In the genomic region with DNA sequence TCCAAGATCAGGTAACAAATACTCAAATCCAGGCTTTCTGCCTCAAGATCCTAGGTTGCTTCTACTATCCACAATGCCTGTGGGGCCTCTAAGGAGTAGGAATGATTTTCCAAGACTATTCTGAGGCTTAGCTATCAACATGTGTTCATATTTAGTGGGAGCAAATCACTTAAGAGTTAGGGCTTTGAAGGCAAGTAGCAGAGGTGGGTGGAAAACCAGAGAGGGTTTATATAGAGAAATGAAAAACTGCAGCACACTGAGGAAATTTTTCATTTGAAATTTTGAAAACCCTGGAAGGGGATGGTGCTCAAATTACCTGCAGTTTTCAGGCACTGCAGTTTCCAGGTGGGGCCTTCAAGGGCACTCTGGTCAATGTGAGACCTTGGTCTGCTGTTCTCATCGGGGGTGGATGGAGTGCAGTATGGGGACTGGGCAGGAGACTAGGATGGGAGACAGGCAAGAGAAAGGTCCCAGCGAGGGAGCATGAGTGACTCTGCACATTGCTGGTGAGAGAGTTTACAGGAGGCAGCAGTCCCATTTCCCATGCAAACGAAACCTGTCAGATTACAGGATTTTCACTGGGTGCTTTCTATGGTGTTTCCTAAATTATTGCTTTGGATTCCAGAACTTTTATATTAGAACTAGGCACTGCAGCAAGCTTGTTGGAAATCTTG, we compare ENCODE assay signal across 1 cellular context.
TF ChIP-seq lines count a peak whose summit lies in the region.

No MANE protein-coding gene starts in this region.

TF ChIP-seq in GM12878, 131 proteins besides CTCF, POLR2A, EP300 and RAD21 (continued from another document):
- TF ChIP-seq, protein P1, sequence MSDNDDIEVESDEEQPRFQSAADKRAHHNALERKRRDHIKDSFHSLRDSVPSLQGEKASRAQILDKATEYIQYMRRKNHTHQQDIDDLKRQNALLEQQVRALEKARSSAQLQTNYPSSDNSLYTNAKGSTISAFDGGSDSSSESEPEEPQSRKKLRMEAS (IDR thresholded peaks at IDR 0.05; ENCODE audit: low read depth, low read length): no peak
- TF ChIP-seq MYC (IDR thresholded peaks at IDR 0.05; ENCODE audit: insufficient read depth, insufficient read length, insufficient replicate concordance, low read length, severe bottlenecking) (no peak), BCL11A (IDR thresholded peaks at IDR 0.05; ENCODE audit: low read depth, low read length) (no peak), RFX5 (IDR thresholded peaks at IDR 0.05; ENCODE audit: low read depth, low read length) (no peak), BMI1 (IDR thresholded peaks at IDR 0.05; ENCODE audit: borderline replicate concordance) (0 out of 2 replicates have a peak, but pooled peaks have one; percentile 3), ZNF274 (IDR thresholded peaks at IDR 0.05; ENCODE audit: insufficient read depth, insufficient read length) (no peak), YY1 (IDR thresholded peaks at IDR 0.05; ENCODE audit: low read depth, low read length) (no peak), ZNF207 (IDR thresholded peaks at IDR 0.05; ENCODE audit: borderline replicate concordance) (no peak), ZSCAN29 (IDR thresholded peaks at IDR 0.05) (no peak), ZNF217 (IDR thresholded peaks at IDR 0.05) (0 out of 2 replicates have a peak, but pooled peaks have one; percentile 6), KLF5 (IDR thresholded peaks at IDR 0.05; ENCODE audit: partially characterized antibody) (no peak), TCF7 (IDR thresholded peaks at IDR 0.05; ENCODE audit: borderline replicate concordance) (no peak), IKZF1 (conservative IDR thresholded peaks at IDR 0.05) (peak; percentile 40; the same call in 1 of the 2 replicates), STAT1 (conservative IDR thresholded peaks at IDR 0.05) (no peak), IKZF2 (IDR thresholded peaks at IDR 0.05) (0 out of 4 replicates have a peak, but pooled peaks of 1 of the 2 experiments have one; percentile 27), EGR1 (IDR thresholded peaks at IDR 0.05; ENCODE audit: borderline replicate concordance in 1 of 2, low read depth in 2 of 2, low read length in 2 of 2) (no peak), EED (IDR thresholded peaks at IDR 0.05; ENCODE audit: low read depth) (0 out of 2 replicates have a peak, but pooled peaks have one; percentile 6), MXI1 (IDR thresholded peaks at IDR 0.05; ENCODE audit: low read depth, low read length) (no peak)
- TF ChIP-seq, protein P2, sequence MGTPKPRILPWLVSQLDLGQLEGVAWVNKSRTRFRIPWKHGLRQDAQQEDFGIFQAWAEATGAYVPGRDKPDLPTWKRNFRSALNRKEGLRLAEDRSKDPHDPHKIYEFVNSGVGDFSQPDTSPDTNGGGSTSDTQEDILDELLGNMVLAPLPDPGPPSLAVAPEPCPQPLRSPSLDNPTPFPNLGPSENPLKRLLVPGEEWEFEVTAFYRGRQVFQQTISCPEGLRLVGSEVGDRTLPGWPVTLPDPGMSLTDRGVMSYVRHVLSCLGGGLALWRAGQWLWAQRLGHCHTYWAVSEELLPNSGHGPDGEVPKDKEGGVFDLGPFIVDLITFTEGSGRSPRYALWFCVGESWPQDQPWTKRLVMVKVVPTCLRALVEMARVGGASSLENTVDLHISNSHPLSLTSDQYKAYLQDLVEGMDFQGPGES (IDR thresholded peaks at IDR 0.05): no peak
- TF ChIP-seq, protein P3, sequence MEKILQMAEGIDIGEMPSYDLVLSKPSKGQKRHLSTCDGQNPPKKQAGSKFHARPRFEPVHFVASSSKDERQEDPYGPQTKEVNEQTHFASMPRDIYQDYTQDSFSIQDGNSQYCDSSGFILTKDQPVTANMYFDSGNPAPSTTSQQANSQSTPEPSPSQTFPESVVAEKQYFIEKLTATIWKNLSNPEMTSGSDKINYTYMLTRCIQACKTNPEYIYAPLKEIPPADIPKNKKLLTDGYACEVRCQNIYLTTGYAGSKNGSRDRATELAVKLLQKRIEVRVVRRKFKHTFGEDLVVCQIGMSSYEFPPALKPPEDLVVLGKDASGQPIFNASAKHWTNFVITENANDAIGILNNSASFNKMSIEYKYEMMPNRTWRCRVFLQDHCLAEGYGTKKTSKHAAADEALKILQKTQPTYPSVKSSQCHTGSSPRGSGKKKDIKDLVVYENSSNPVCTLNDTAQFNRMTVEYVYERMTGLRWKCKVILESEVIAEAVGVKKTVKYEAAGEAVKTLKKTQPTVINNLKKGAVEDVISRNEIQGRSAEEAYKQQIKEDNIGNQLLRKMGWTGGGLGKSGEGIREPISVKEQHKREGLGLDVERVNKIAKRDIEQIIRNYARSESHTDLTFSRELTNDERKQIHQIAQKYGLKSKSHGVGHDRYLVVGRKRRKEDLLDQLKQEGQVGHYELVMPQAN (conservative IDR thresholded peaks at IDR 0.05): 0 out of 2 replicates have a peak, but pooled peaks have one; percentile 1
TF ChIP-seq in GM12878: peak in this region for 10.
